Comparison of ENCODE assay signal across 9 cellular contexts in the genomic region with DNA sequence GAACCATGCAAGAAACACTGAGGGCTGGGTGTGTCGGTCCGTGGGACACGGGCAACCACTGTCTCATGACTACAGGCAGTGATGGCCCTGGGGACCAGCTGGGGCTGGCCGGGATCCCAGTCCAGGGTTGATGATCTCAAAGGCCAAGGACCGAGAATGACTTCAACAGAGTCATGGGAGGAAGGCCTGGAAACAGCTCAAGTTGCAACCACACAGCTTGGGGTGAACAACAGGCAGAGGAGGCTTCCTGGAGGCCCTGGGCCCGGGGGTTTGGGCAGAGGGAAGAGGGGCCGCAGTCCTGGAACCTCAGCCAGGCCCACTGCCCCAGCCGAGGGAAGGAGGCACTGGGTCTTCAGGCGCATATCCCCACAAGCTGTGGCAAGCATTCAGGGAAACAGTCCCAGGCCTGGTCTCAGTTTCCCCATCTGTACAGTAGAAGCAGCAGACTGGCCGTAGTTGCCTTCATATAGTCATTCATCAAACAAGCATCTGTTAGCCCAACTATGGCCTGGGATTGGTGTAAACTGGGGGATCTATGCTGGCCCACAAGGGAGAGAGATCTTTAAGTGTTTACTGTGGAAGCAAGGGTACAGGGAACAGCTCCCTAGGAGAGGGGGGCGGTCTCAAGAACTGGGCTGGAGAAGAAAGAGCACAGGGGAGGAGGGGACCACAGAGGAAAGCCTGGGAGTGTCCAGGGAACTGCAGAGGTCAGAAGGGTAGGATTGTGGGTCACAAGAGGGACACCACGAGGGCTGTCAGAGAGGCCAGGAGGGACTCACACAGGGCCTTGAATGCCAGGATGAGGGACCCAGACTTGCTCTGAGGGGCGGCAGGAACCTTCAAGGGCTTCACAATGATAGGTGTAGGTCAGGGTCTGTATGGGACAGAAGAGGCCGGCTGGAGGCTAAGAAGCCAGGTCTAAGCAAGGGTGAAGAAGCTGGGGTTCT. TPM values are rescaled to one million over a fixed set of nuclear protein-coding genes. Genes with fewer than 3 reads are reported as not detected.
DNase-seq lines count a peak whose midpoint lies in the region; ATAC-seq and TF ChIP-seq lines count a peak whose summit lies in the region.
"Had no signal": no experiment of that assay in that cellular context is flagged by ENCODE, and none has a peak within 500 bp of the region (broad histone marks: within the 10 kb centered on the region; RNA-seq: fewer than 3 reads in every experiment).

No MANE protein-coding gene starts in this region.

- H3K9me3 ChIP-seq in GM23248 (ENCODE audit: low read depth): no peaks in the 10 kb centered on the region
- no peaks in the 10 kb centered on the region for H3K9me3 ChIP-seq in breast epithelium
- H3K9me3 ChIP-seq in PC-9 (ENCODE audit: insufficient read depth, low read depth): no peaks in the 10 kb centered on the region

- intact Hi-C loops in breast epithelium (cut with DNase I; ENCODE audit: low total_unique reads) (no loop called here), PC-9 (cut with micrococcal nuclease; ENCODE audit: unreplicated experiment) (no loop called here)

- peak; percentile 69 for ATAC-seq in left lobe of liver

- H3K36me3 ChIP-seq in GM23248 (ENCODE audit: low read depth) (peaks cover 29% of the 10 kb centered on the region), breast epithelium (no peaks in the 10 kb centered on the region), PC-9 (ENCODE audit: low read depth) (no peaks in the 10 kb centered on the region)

- H3K27ac ChIP-seq in GM23248 (peak overlapping the region; percentile 88), breast epithelium (peak overlapping the region; percentile 95 to 99), PC-9 (no peak overlapping the region)

- peak overlapping the region; percentile 95 for H3K9ac ChIP-seq in GM23248

- H3K27me3 ChIP-seq in GM23248 (replicated peaks; ENCODE audit: insufficient read depth) (no peaks in the 10 kb centered on the region), breast epithelium (no peaks in the 10 kb centered on the region), PC-9 (ENCODE audit: insufficient read depth, low read depth) (no peaks in the 10 kb centered on the region)

- H3K4me2 ChIP-seq in GM23248 (ENCODE audit: unreplicated experiment): peak overlapping the region; percentile 91
- H3K4me2 ChIP-seq in PC-9: no peak overlapping the region

- H3K4me3 ChIP-seq in GM23248 (peak overlapping the region; percentile 97), breast epithelium (peak overlapping the region; percentile 78 to 97 (median 85)), PC-9 (no peak overlapping the region)

- WGBS in GM23248 (ENCODE audit: low coverage in 1 of 2, low lambda C conversion rate in 2 of 2, missing lambda C conversion rate in 2 of 2), 2 experiments: 42 to 45% methylated on average over 13 to 14 of the region's 14 CpGs

- in situ Hi-C loops in GM23248 (cut with MboI): no loop called here

- H3K4me1 ChIP-seq in GM23248 (ENCODE audit: insufficient read depth) (peaks cover 22% of the 10 kb centered on the region), breast epithelium (peaks cover 0 to 7% of the 10 kb centered on the region in 2 donors), PC-9 (replicated peaks; ENCODE audit: insufficient read depth) (no peaks in the 10 kb centered on the region)

- TF ChIP-seq CTCF in breast epithelium (IDR thresholded peaks at IDR 0.05) (no peak), PC-9 (conservative IDR thresholded peaks at IDR 0.05) (no peak)

- POLR2A ChIA-PET in PC-9 (lab: Charles Lee; ENCODE audit: unreplicated experiment): no interaction called here

- TF ChIP-seq POLR2A in breast epithelium (IDR thresholded peaks at IDR 0.05): no peak

- H3F3A ChIP-seq in GM23248 (ENCODE audit: insufficient read depth): peaks cover 42% of the 10 kb centered on the region
- no peaks in the 10 kb centered on the region for H3F3A ChIP-seq in PC-9 (ENCODE audit: insufficient read depth, low read depth)

- H4K20me1 ChIP-seq in GM23248 (ENCODE audit: insufficient read depth) (peaks cover 4% of the 10 kb centered on the region; the same call in 1 of the 2 replicates), PC-9 (ENCODE audit: insufficient read depth) (no peaks in the 10 kb centered on the region)

- H2AFZ ChIP-seq in GM23248: no peak overlapping the region
- no peak overlapping the region for H2AFZ ChIP-seq in PC-9

- CTCF ChIA-PET in PC-9 (lab: Charles Lee): no interaction called here

- BruUV-seq in PC-9 (replicated peaks; lab: Mats Ljungman, UMichigan): no TSS peak

- peak; percentile 92 for DNase-seq in GM23248
- peak in 1 of 2 donors; percentile 60 for DNase-seq in breast epithelium (ENCODE audit: low spot score in 2 of 2)
- peak; percentile 66 for DNase-seq in left lobe of liver (ENCODE audit: low spot score)
- DNase-seq in smooth muscle cell of the brain vasculature (ENCODE audit: low read depth, low spot score): peak; percentile 39
- DNase-seq in HuH-7.5 (ENCODE audit: low spot score): no peak
- no peak for DNase-seq in cerebellum (ENCODE audit: low spot score)
- no peak for DNase-seq in PC-9
- DNase-seq in NCI-H2081 treated with DMSO at 0.1 percent for 48 hours (lab: John Stamatoyannopoulos, UW): no peak
- DNase-seq: NCI-H2107 had no signal

- H3K79me2 ChIP-seq in GM23248 (ENCODE audit: insufficient read depth) (peaks cover 49% of the 10 kb centered on the region), PC-9 (ENCODE audit: low read depth) (no peaks in the 10 kb centered on the region)

- no peaks in the 10 kb centered on the region for H3K9me2 ChIP-seq in GM23248 (ENCODE audit: insufficient read depth)
- H3K9me2 ChIP-seq in PC-9 (ENCODE audit: insufficient read depth): no peaks in the 10 kb centered on the region

RNA-seq across cellular contexts. Expression of gene MYL9, which starts 2.1 kb away (rescaled TPM):
- total RNA-seq in GM23248 (2014; rRNA removed; shearing (Covaris generic)): 134 and 172 TPM in 2 replicates
- 681 and 706 TPM in 2 replicates for polyA plus RNA-seq in GM23248 (2016; fragmentation: Nextera tagmentation; extraction: Ambion mirVana)
- total RNA-seq in breast epithelium: 100 to 1,000 TPM in 1 of 3 donors, 10 to 100 TPM in 2; 72.9 to 112 (median 91.8) TPM
- 22.8 TPM for total RNA-seq in left lobe of liver
- total RNA-seq in cerebellum: 0.36 TPM
- total RNA-seq in PC-9 (2021): 13.3 and 25.3 TPM in 2 replicates

RNA-seq across cellular contexts. Expression of gene TGIF2, which starts 29.9 kb away (rescaled TPM):
- total RNA-seq in GM23248 (2014; rRNA removed; shearing (Covaris generic)): 4.9 and 9.3 TPM in 2 replicates
- polyA plus RNA-seq in GM23248 (2016; fragmentation: Nextera tagmentation; extraction: Ambion mirVana): 6.7 and 7.0 TPM in 2 replicates
- total RNA-seq in breast epithelium: 10 to 100 TPM in 2 of 3 donors, 1 to 10 TPM in 1; 9.9 to 14.3 (median 13.4) TPM
- total RNA-seq in left lobe of liver: 4.6 TPM
- total RNA-seq in cerebellum: 14.2 TPM
- total RNA-seq in PC-9 (2021): 15.7 and 18.3 TPM in 2 replicates

Comparison
In these comparisons a context has a peak if more than half of its experiments do, and no peak if none do; other contexts are left out.
1. DNase-seq: peak in GM23248 (single experiment), left lobe of liver (single experiment) and smooth muscle cell of the brain vasculature (single experiment); none in HuH-7.5 (single experiment), cerebellum (single experiment), PC-9 (0 of 2) and NCI-H2081 treated with DMSO at 0.1 percent for 48 hours (single experiment).
2. RNA of gene MYL9, which starts 2.1 kb away (total RNA-seq): 134 to 172 TPM in GM23248, 72.9 to 112 TPM in breast epithelium, 22.8 TPM in left lobe of liver (single experiment) and 13.3 to 25.3 TPM in PC-9; 0.36 TPM in cerebellum (single experiment); every median in the first group is over 10 times any median in the second.